In genomic region chr7:24827589-24827988, GRCh38 we compare ENCODE assay signal across 16 cellular contexts.
A peak's percentile ranks its signal among the peaks of the same experiment; 100 is the strongest.
DNase-seq lines count a peak whose midpoint lies in the region; ATAC-seq, FAIRE-seq and TF ChIP-seq lines count a peak whose summit lies in the region.
"Had no signal": no experiment of that assay in that cellular context is flagged by ENCODE, and none has a peak within 500 bp of the region (broad histone marks: within the 10 kb centered on the region; RNA-seq: fewer than 3 reads in every experiment).

No MANE protein-coding gene starts in this region.

- TF ChIP-seq EP300 in HepG2 (IDR thresholded peaks at IDR 0.05; ENCODE audit: low read depth in 2 of 2, low read length in 2 of 2) (no peak), HepG2 (CRISPR knock-in tag; IDR thresholded peaks at IDR 0.05; ENCODE audit: borderline replicate concordance) (no peak)

- no peak overlapping the region for H3K9ac ChIP-seq in HepG2 (ENCODE audit: insufficient read depth, low read depth, low read length)

- peaks cover 47% of the 10 kb centered on the region for H3F3A ChIP-seq in PC-9 (ENCODE audit: insufficient read depth, low read depth)

- H3K79me2 ChIP-seq in HepG2 (ENCODE audit: insufficient read depth, low read length) (peaks cover 2% of the 10 kb centered on the region), PC-9 (ENCODE audit: low read depth) (0 out of 2 replicates have a peak, but pooled peaks cover 5% of the 10 kb centered on the region)

- H3K9me2 ChIP-seq in PC-9 (ENCODE audit: insufficient read depth) = no peaks in the 10 kb centered on the region

- peaks cover 34% of the 10 kb centered on the region for H3K4me1 ChIP-seq in HepG2 (ENCODE audit: insufficient read depth, low read length)
- no peaks in the 10 kb centered on the region for H3K4me1 ChIP-seq in right lobe of liver
- H3K4me1 ChIP-seq in PC-9 (replicated peaks; ENCODE audit: insufficient read depth) = peaks cover 43% of the 10 kb centered on the region
- peaks cover 51% of the 10 kb centered on the region for H3K4me1 ChIP-seq in vagina

- TF ChIP-seq CTCF in HepG2 (CRISPR knock-in tag; IDR thresholded peaks at IDR 0.05) (no peak), right lobe of liver (IDR thresholded peaks at IDR 0.05) (no peak), PC-9 (conservative IDR thresholded peaks at IDR 0.05) (no peak), vagina (IDR thresholded peaks at IDR 0.05) (no peak)

- DNase-seq in HepG2 (ENCODE audit: low spot score) (no peak), right lobe of liver (no peak), PC-9 (no peak), epithelial cell of prostate (ENCODE audit: low read depth, low spot score) (no peak), vagina (ENCODE audit: extremely low spot score in 2 of 2) (no peak), NCI-H1048 (lab: John Stamatoyannopoulos, UW) (no peak), NCI-H446 treated with DMSO at 0.1 percent for 48 hours (lab: John Stamatoyannopoulos, UW) (no peak)
- no peak for DNase-seq in stimulated activated CD4-positive, alpha-beta T cell treated with anti-CD3 and anti-CD28 coated beads, Interleukin-2, amount 100 ng/mL, for 24 hours
- DNase-seq: activated naive CD4-positive, alpha-beta T cell; H7; immature natural killer cell; NCI-H2227 treated with DMSO at 0.1 percent for 48 hours; OCI-M1; psoas muscle; stimulated activated CD4-positive, alpha-beta T cell treated with anti-CD3 and anti-CD28 coated beads, Interleukin-1b, Interleukin-23, amount 100 ng/mL, for 48 hours had no signal

- H2AFZ ChIP-seq in HepG2 (ENCODE audit: low read length) (no peak overlapping the region), PC-9 (no peak overlapping the region)

- ATAC-seq in HepG2 (no peak), right lobe of liver (no peak)
- ATAC-seq: psoas muscle had no signal

- POLR2A ChIA-PET in HepG2 (lab: Yijun Ruan, JAX) (interaction anchor here (1.3 to 3.2 kb wide), 3 partner anchors 11 to 297 kb away, joined by 3 to 14 read pairs (median 4); partner anchors contain the start of genes CYCS and OSBPL3), PC-9 (lab: Charles Lee; ENCODE audit: unreplicated experiment) (no interaction called here)

- CTCF ChIA-PET in HepG2 (lab: Yijun Ruan, JAX; ENCODE audit: low intra/inter-chr PET ratio, low total read pairs) (no interaction called here), PC-9 (lab: Charles Lee) (no interaction called here)

- H3K27ac ChIP-seq in HepG2 (ENCODE audit: extremely low read length, insufficient read depth, low read length) (peak overlapping the region; percentile 75), right lobe of liver (no peak overlapping the region), PC-9 (peak overlapping the region; percentile 90), epithelial cell of prostate (peak overlapping the region; percentile 98), vagina (peak overlapping the region; percentile 78)
- H3K27ac ChIP-seq: psoas muscle had no signal

- in situ Hi-C loops in HepG2 (cut with HindIII; ENCODE audit: extremely low pct_ligation_motif_present, low pct_unique_long_range_greater_than_20kb) = no loop called here

- TF ChIP-seq RAD21 in HepG2 (CRISPR knock-in tag; IDR thresholded peaks at IDR 0.05) = no peak

- no peaks in the 10 kb centered on the region for H3K27me3 ChIP-seq in HepG2 (ENCODE audit: control insufficient read depth in 1 of 2, insufficient read depth in 2 of 2, low read length in 2 of 2)
- H3K27me3 ChIP-seq in right lobe of liver = no peaks in the 10 kb centered on the region
- no peaks in the 10 kb centered on the region for H3K27me3 ChIP-seq in PC-9 (ENCODE audit: insufficient read depth, low read depth)
- H3K27me3 ChIP-seq in vagina = no peaks in the 10 kb centered on the region

- intact Hi-C loops in HepG2 (cut with micrococcal nuclease; ENCODE audit: unreplicated experiment) = loop anchor here (2.0 kb wide), 1 partner anchor 15 kb away; no protein-coding TSS in a partner anchor
- intact Hi-C loops in right lobe of liver (cut with DNase I) = no loop called here
- intact Hi-C loops in PC-9 (cut with micrococcal nuclease; ENCODE audit: unreplicated experiment) = no loop called here
- intact Hi-C loops in vagina (cut with DNase I) = no loop called here

- BruUV-seq in HepG2 (replicated peaks; lab: Mats Ljungman, UMichigan) = no TSS peak
- no TSS peak for BruUV-seq in PC-9 (replicated peaks; lab: Mats Ljungman, UMichigan)

- no peak for FAIRE-seq in HepG2 (lab: Jason Lieb, UNC)
- FAIRE-seq: colon had no signal

- H3K4me2 ChIP-seq in HepG2 (ENCODE audit: low read depth, low read length) (no peak overlapping the region), PC-9 (no peak overlapping the region)

- no peak for TF ChIP-seq POLR2A in HepG2 (IDR thresholded peaks at IDR 0.05; ENCODE audit: insufficient read depth in 1 of 2, low read depth in 2 of 2, low read length in 2 of 2)
- no peak for TF ChIP-seq POLR2A in right lobe of liver (IDR thresholded peaks at IDR 0.05)
- no peak for TF ChIP-seq POLR2A in vagina (IDR thresholded peaks at IDR 0.05)

- 100% methylated on average over 1 of the region's 1 CpG for WGBS in HepG2 (ENCODE audit: low lambda C conversion rate)
- WGBS in right lobe of liver (ENCODE audit: insufficient coverage, low coverage, low lambda C conversion rate, missing lambda C conversion rate) = 100% methylated on average over 1 of the region's 1 CpG

- H3K9me3 ChIP-seq in HepG2 (ENCODE audit: low read length) = no peaks in the 10 kb centered on the region
- H3K9me3 ChIP-seq in right lobe of liver = no peaks in the 10 kb centered on the region
- H3K9me3 ChIP-seq in PC-9 (ENCODE audit: insufficient read depth, low read depth) = no peaks in the 10 kb centered on the region
- no peaks in the 10 kb centered on the region for H3K9me3 ChIP-seq in vagina
- H3K9me3 ChIP-seq: psoas muscle had no signal

- no peak overlapping the region for H3K4me3 ChIP-seq in HepG2 (replicated peaks in 1 of 3; ENCODE audit: insufficient read depth in 1 of 3, low read depth in 2 of 3, low read length in 3 of 3)
- H3K4me3 ChIP-seq in right lobe of liver = no peak overlapping the region
- H3K4me3 ChIP-seq in PC-9 = no peak overlapping the region
- H3K4me3 ChIP-seq in vagina = no peak overlapping the region
- H3K4me3 ChIP-seq: psoas muscle had no signal

- peaks cover 0 to 18% of the 10 kb centered on the region in 2 experiments; a peak in 2 of 5 replicates for H3K36me3 ChIP-seq in HepG2 (replicated peaks in 1 of 2; ENCODE audit: control insufficient read depth in 1 of 2, insufficient read depth in 2 of 2, low read length in 2 of 2)
- H3K36me3 ChIP-seq in right lobe of liver = no peaks in the 10 kb centered on the region
- no peaks in the 10 kb centered on the region; the same call in 1 of the 2 replicates for H3K36me3 ChIP-seq in PC-9 (ENCODE audit: low read depth)
- peaks cover 0 to 5% of the 10 kb centered on the region in 2 donors for H3K36me3 ChIP-seq in vagina

- H4K20me1 ChIP-seq in HepG2 (ENCODE audit: insufficient read depth, low read length) (no peaks in the 10 kb centered on the region), PC-9 (ENCODE audit: insufficient read depth) (no peaks in the 10 kb centered on the region)

TF ChIP-seq in HepG2, 621 proteins besides CTCF, POLR2A, EP300 and RAD21:
- TF ChIP-seq ETS1 (CRISPR knock-in tag; IDR thresholded peaks at IDR 0.05) = no peak
- TF ChIP-seq ZNF800 (CRISPR knock-in tag; IDR thresholded peaks at IDR 0.05) = no peak
- no peak for TF ChIP-seq ZSCAN21 (CRISPR knock-in tag; IDR thresholded peaks at IDR 0.05; ENCODE audit: borderline replicate concordance)

Comparison
In these comparisons a context has a peak if more than half of its experiments do, and no peak if none do; other contexts are left out.
1. H3K27ac ChIP-seq: peak in HepG2 (single experiment), PC-9 (single experiment), epithelial cell of prostate (single experiment) and vagina (single experiment); none in right lobe of liver (0 of 3).